ENCODE assay signal across 15 cellular contexts in genomic region chr17:50662632-50663225, GRCh38. TPM values are rescaled to one million over a fixed set of nuclear protein-coding genes. Genes with fewer than 3 reads are reported as not detected.
DNase-seq lines count a peak whose midpoint lies in the region; ATAC-seq and TF ChIP-seq lines count a peak whose summit lies in the region.
"Had no signal": no experiment of that assay in that cellular context is flagged by ENCODE, and none has a peak within 500 bp of the region (broad histone marks: within the 10 kb centered on the region; RNA-seq: fewer than 3 reads in every experiment).

No MANE protein-coding gene starts in this region.

- peaks cover 12% of the 10 kb centered on the region for H3K4me1 Mint-ChIP-seq in activated CD8-positive, alpha-beta T cell treated with anti-CD3 and anti-CD28 coated beads for 36 hours (ENCODE audit: low read depth)
- H3K4me1 Mint-ChIP-seq in activated CD8-positive, alpha-beta T cell treated with anti-CD3 and anti-CD28 coated beads, Interleukin-2, amount 10 ng/mL, durations not matched to agents 7 days and 5 days (ENCODE audit: low read depth): peaks cover 15% of the 10 kb centered on the region
- peaks cover 13 to 15% of the 10 kb centered on the region in 2 donors for H3K4me1 Mint-ChIP-seq in stimulated activated naive B cell treated with anti-CD40 and anti-IgM and Interleukin-4, amounts not matched to agents 10 μg/mL and 1 μg/mL and 100 μg/mL, for 72 hours
- H3K4me1 Mint-ChIP-seq: activated B cell treated with CpG ODN at 0.5 μM for 24 hours had no signal

- no peaks in the 10 kb centered on the region for H3K9me3 ChIP-seq in upper lobe of right lung
- H3K9me3 ChIP-seq: ovary had no signal

- H3K9me3 Mint-ChIP-seq in activated CD8-positive, alpha-beta T cell treated with anti-CD3 and anti-CD28 coated beads for 36 hours: no peaks in the 10 kb centered on the region
- no peaks in the 10 kb centered on the region for H3K9me3 Mint-ChIP-seq in activated CD8-positive, alpha-beta T cell treated with anti-CD3 and anti-CD28 coated beads, Interleukin-2, amount 10 ng/mL, durations not matched to agents 7 days and 5 days (ENCODE audit: insufficient read depth)
- H3K9me3 Mint-ChIP-seq in stimulated activated naive B cell treated with anti-CD40 and anti-IgM and Interleukin-4, amounts not matched to agents 10 μg/mL and 1 μg/mL and 100 μg/mL, for 72 hours: no peaks in the 10 kb centered on the region
- H3K9me3 Mint-ChIP-seq: activated B cell treated with CpG ODN at 0.5 μM for 24 hours; CD8-positive, alpha-beta T cell; T-cell had no signal

- intact Hi-C loops in activated CD8-positive, alpha-beta T cell treated with anti-CD3 and anti-CD28 coated beads for 36 hours (cut with micrococcal nuclease): no loop called here
- intact Hi-C loops in upper lobe of right lung (cut with DNase I): no loop called here

- peak overlapping the region; percentile 84 for H3K27ac Mint-ChIP-seq in activated CD8-positive, alpha-beta T cell treated with anti-CD3 and anti-CD28 coated beads for 36 hours
- no peak overlapping the region for H3K27ac Mint-ChIP-seq in activated CD8-positive, alpha-beta T cell treated with anti-CD3 and anti-CD28 coated beads, Interleukin-2, amount 10 ng/mL, durations not matched to agents 7 days and 5 days
- peak overlapping the region; percentile 43 for H3K27ac Mint-ChIP-seq in stimulated activated naive B cell treated with anti-CD40 and anti-IgM and Interleukin-4, amounts not matched to agents 10 μg/mL and 1 μg/mL and 100 μg/mL, for 72 hours
- H3K27ac Mint-ChIP-seq: CD8-positive, alpha-beta T cell had no signal

- no peak overlapping the region for H3K4me3 Mint-ChIP-seq in activated CD8-positive, alpha-beta T cell treated with anti-CD3 and anti-CD28 coated beads for 36 hours
- H3K4me3 Mint-ChIP-seq in activated CD8-positive, alpha-beta T cell treated with anti-CD3 and anti-CD28 coated beads, Interleukin-2, amount 10 ng/mL, durations not matched to agents 7 days and 5 days: no peak overlapping the region
- no peak overlapping the region for H3K4me3 Mint-ChIP-seq in stimulated activated naive B cell treated with anti-CD40 and anti-IgM and Interleukin-4, amounts not matched to agents 10 μg/mL and 1 μg/mL and 100 μg/mL, for 72 hours
- H3K4me3 Mint-ChIP-seq: activated B cell treated with CpG ODN at 0.5 μM for 24 hours; CD8-positive, alpha-beta T cell; T-cell had no signal

- peaks cover 30% of the 10 kb centered on the region for H3K4me1 ChIP-seq in upper lobe of right lung

- H3K27me3 ChIP-seq in upper lobe of right lung: no peaks in the 10 kb centered on the region
- H3K27me3 ChIP-seq: cardiac muscle cell, ovary had no signal

- no peaks in the 10 kb centered on the region for H3K36me3 ChIP-seq in upper lobe of right lung
- H3K36me3 ChIP-seq: cardiac muscle cell, ovary had no signal

- POLR2A ChIA-PET in activated CD8-positive, alpha-beta T cell treated with anti-CD3 and anti-CD28 coated beads for 36 hours (lab: Charles Lee): no interaction called here
- POLR2A ChIA-PET in activated CD8-positive, alpha-beta T cell treated with anti-CD3 and anti-CD28 coated beads, Interleukin-2, amount 10 ng/mL, durations not matched to agents 7 days and 5 days (lab: Charles Lee): no interaction called here
- POLR2A ChIA-PET in RWPE1 (lab: Yijun Ruan, JAX; ENCODE audit: low non-redundant PET): interaction anchor here (1.2 kb wide), 1 partner anchor 27 kb away, joined by 9 read pairs; no protein-coding TSS in a partner anchor

- no peaks in the 10 kb centered on the region for H3K36me3 Mint-ChIP-seq in activated CD8-positive, alpha-beta T cell treated with anti-CD3 and anti-CD28 coated beads for 36 hours (ENCODE audit: low read depth)
- H3K36me3 Mint-ChIP-seq in activated CD8-positive, alpha-beta T cell treated with anti-CD3 and anti-CD28 coated beads, Interleukin-2, amount 10 ng/mL, durations not matched to agents 7 days and 5 days (ENCODE audit: low read depth): no peaks in the 10 kb centered on the region
- H3K36me3 Mint-ChIP-seq in stimulated activated naive B cell treated with anti-CD40 and anti-IgM and Interleukin-4, amounts not matched to agents 10 μg/mL and 1 μg/mL and 100 μg/mL, for 72 hours: no peaks in the 10 kb centered on the region
- H3K36me3 Mint-ChIP-seq: CD8-positive, alpha-beta T cell; T-cell had no signal

- peaks cover 1% of the 10 kb centered on the region for H3K27me3 Mint-ChIP-seq in activated CD8-positive, alpha-beta T cell treated with anti-CD3 and anti-CD28 coated beads for 36 hours
- H3K27me3 Mint-ChIP-seq in activated CD8-positive, alpha-beta T cell treated with anti-CD3 and anti-CD28 coated beads, Interleukin-2, amount 10 ng/mL, durations not matched to agents 7 days and 5 days (ENCODE audit: low read depth): peaks cover 2% of the 10 kb centered on the region
- peaks cover 35 to 40% of the 10 kb centered on the region in 2 donors for H3K27me3 Mint-ChIP-seq in stimulated activated naive B cell treated with anti-CD40 and anti-IgM and Interleukin-4, amounts not matched to agents 10 μg/mL and 1 μg/mL and 100 μg/mL, for 72 hours

- no peak for ATAC-seq in activated CD8-positive, alpha-beta T cell treated with anti-CD3 and anti-CD28 coated beads for 36 hours
- ATAC-seq in activated CD8-positive, alpha-beta T cell treated with anti-CD3 and anti-CD28 coated beads, Interleukin-2, amount 10 ng/mL, durations not matched to agents 7 days and 5 days: no peak
- ATAC-seq in stimulated activated naive B cell treated with anti-CD40 and anti-IgM and Interleukin-4, amounts not matched to agents 10 μg/mL and 1 μg/mL and 100 μg/mL, for 72 hours (replicated peaks): no peak
- no peak for ATAC-seq in GM21447 (IDR thresholded peaks at IDR 0.05; ENCODE audit: unreplicated experiment)
- ATAC-seq in upper lobe of right lung: no peak
- ATAC-seq: CD8-positive, alpha-beta T cell; T-cell had no signal

- no peak for TF ChIP-seq CTCF in activated CD8-positive, alpha-beta T cell treated with anti-CD3 and anti-CD28 coated beads for 36 hours (IDR thresholded peaks at IDR 0.05)
- no peak for TF ChIP-seq CTCF in RWPE1 (conservative IDR thresholded peaks at IDR 0.05; ENCODE audit: low read depth)
- no peak for TF ChIP-seq CTCF in upper lobe of right lung (IDR thresholded peaks at IDR 0.05)

- no peak overlapping the region for H3K4me3 ChIP-seq in upper lobe of right lung
- H3K4me3 ChIP-seq: cardiac muscle cell, ovary had no signal

- H3K27ac ChIP-seq in RWPE1 (peak overlapping the region; percentile 85), epithelial cell of prostate (peak overlapping the region; percentile 58), upper lobe of right lung (no peak overlapping the region)
- H3K27ac ChIP-seq: cardiac muscle cell, ovary had no signal

- CTCF ChIA-PET in activated CD8-positive, alpha-beta T cell treated with anti-CD3 and anti-CD28 coated beads for 36 hours (lab: Charles Lee): no interaction called here
- CTCF ChIA-PET in activated CD8-positive, alpha-beta T cell treated with anti-CD3 and anti-CD28 coated beads, Interleukin-2, amount 10 ng/mL, durations not matched to agents 7 days and 5 days (lab: Charles Lee): no interaction called here
- CTCF ChIA-PET in RWPE1 (lab: Yijun Ruan, JAX): interaction anchor here (0.7 to 1.3 kb wide), 3 partner anchors 24 to 178 kb away, joined by 3 to 5 read pairs (median 5); no protein-coding TSS in a partner anchor

- no peak for DNase-seq in activated CD8-positive, alpha-beta T cell treated with anti-CD3 and anti-CD28 coated beads for 36 hours
- no peak for DNase-seq in activated CD8-positive, alpha-beta T cell treated with anti-CD3 and anti-CD28 coated beads, Interleukin-2, amount 10 ng/mL, durations not matched to agents 7 days and 5 days
- DNase-seq in RWPE1 (ENCODE audit: low spot score) (no peak), epithelial cell of prostate (ENCODE audit: low read depth, low spot score) (no peak), NCI-H1436 treated with DMSO at 0.1 percent for 48 hours (lab: John Stamatoyannopoulos, UW) (no peak), upper lobe of right lung (no peak)
- DNase-seq in stimulated activated naive B cell treated with anti-CD40 and anti-IgM and Interleukin-4, amounts not matched to agents 10 μg/mL and 1 μg/mL and 100 μg/mL, for 72 hours: no peak
- DNase-seq: ACHN; activated B cell treated with CpG ODN at 0.5 μM for 24 hours; CD8-positive, alpha-beta T cell; ovary; stimulated activated CD4-positive, alpha-beta T cell treated with anti-CD3 and anti-CD28 coated beads, Interleukin-2, amount 100 ng/mL, for 48 hours; T-cell had no signal

RNA-seq across cellular contexts. Expression of gene ABCC3, which starts 28.0 kb away (rescaled TPM):
- not detected for total RNA-seq in activated CD8-positive, alpha-beta T cell treated with anti-CD3 and anti-CD28 coated beads for 36 hours
- not detected for total RNA-seq in activated CD8-positive, alpha-beta T cell treated with anti-CD3 and anti-CD28 coated beads, Interleukin-2, amount 10 ng/mL, durations not matched to agents 7 days and 5 days
- 65.4 TPM for total RNA-seq in upper lobe of right lung
- total RNA-seq: cardiac muscle cell; CD8-positive, alpha-beta T cell had no signal

RNA-seq across cellular contexts. Expression of gene ANKRD40, which starts 45.0 kb away (rescaled TPM):
- 10 to 100 TPM; 26.3 to 27.3 TPM for total RNA-seq in activated CD8-positive, alpha-beta T cell treated with anti-CD3 and anti-CD28 coated beads for 36 hours
- total RNA-seq in activated CD8-positive, alpha-beta T cell treated with anti-CD3 and anti-CD28 coated beads, Interleukin-2, amount 10 ng/mL, durations not matched to agents 7 days and 5 days: 10 to 100 TPM; 28.9 to 31.2 TPM
- 57.7 TPM for total RNA-seq in upper lobe of right lung

RNA-seq across cellular contexts. Expression of gene LUC7L3, which starts 56.7 kb away (rescaled TPM):
- 100 to 1,000 TPM; 148 to 160 TPM for total RNA-seq in activated CD8-positive, alpha-beta T cell treated with anti-CD3 and anti-CD28 coated beads for 36 hours
- 100 to 1,000 TPM; 112 to 116 TPM for total RNA-seq in activated CD8-positive, alpha-beta T cell treated with anti-CD3 and anti-CD28 coated beads, Interleukin-2, amount 10 ng/mL, durations not matched to agents 7 days and 5 days
- total RNA-seq in upper lobe of right lung: 105 TPM

Comparison
In these comparisons a context has a peak if more than half of its experiments do, and no peak if none do; other contexts are left out.
1. RNA of gene ABCC3, which starts 28.0 kb away (total RNA-seq): 65.4 TPM in upper lobe of right lung (single experiment); not detected in activated CD8-positive, alpha-beta T cell treated with anti-CD3 and anti-CD28 coated beads for 36 hours and not detected in activated CD8-positive, alpha-beta T cell treated with anti-CD3 and anti-CD28 coated beads, Interleukin-2, amount 10 ng/mL, durations not matched to agents 7 days and 5 days; every median in the first group is over 10 times any median in the second.